In genomic region chr2:219433666-219434467, GRCh38 we compare ENCODE assay signal across 8 cellular contexts. TPM values are rescaled to one million over a fixed set of nuclear protein-coding genes. Genes with fewer than 3 reads are reported as not detected.
DNase-seq lines count a peak whose midpoint lies in the region; TF ChIP-seq lines count a peak whose summit lies in the region.

No MANE protein-coding gene starts in this region.

- H2AFZ ChIP-seq in SU-DHL-6 (ENCODE audit: low read depth, low read length, severe bottlenecking) = no peak overlapping the region

- H3K4me2 ChIP-seq in SU-DHL-6 (ENCODE audit: low read depth, low read length, poor library complexity, severe bottlenecking) = no peak overlapping the region

- H3K9ac ChIP-seq in SU-DHL-6 (ENCODE audit: low read length) = no peak overlapping the region

- no peaks in the 10 kb centered on the region for H3F3A ChIP-seq in SU-DHL-6 (ENCODE audit: insufficient read depth)

- CTCF ChIA-PET in RWPE1 (lab: Yijun Ruan, JAX) = interaction anchor here (0.6 to 1.1 kb wide), 3 partner anchors 84 to 371 kb away, joined by 3 to 4 read pairs (median 3); no protein-coding TSS in a partner anchor

- no peaks in the 10 kb centered on the region for H3K79me2 ChIP-seq in SU-DHL-6 (ENCODE audit: insufficient read depth, low read length)

- DNase-seq in AG09309 (ENCODE audit: low read depth) (no peak), H7 (peak; percentile 93), glomerular visceral epithelial cell (ENCODE audit: extremely low spot score) (peak; percentile 41), cerebellum (ENCODE audit: low spot score) (no peak), RWPE1 (ENCODE audit: low spot score) (no peak)
- peak; percentile 30 to 56 for DNase-seq in stimulated activated CD4-positive, alpha-beta T cell treated with anti-CD3 and anti-CD28 coated beads, Interleukin-2, amount 100 ng/mL, for 24 hours
- DNase-seq in effector CD4-positive, alpha-beta T cell = no peak

- no peak overlapping the region for H3K27ac ChIP-seq in SU-DHL-6 (ENCODE audit: low read depth, low read length)
- H3K27ac ChIP-seq in RWPE1 = no peak overlapping the region

- H3K9me3 ChIP-seq in SU-DHL-6 (ENCODE audit: insufficient read depth, low read length) = no peaks in the 10 kb centered on the region

- POLR2A ChIA-PET in RWPE1 (lab: Yijun Ruan, JAX; ENCODE audit: low non-redundant PET) = interaction anchor here (0.6 kb wide), 1 partner anchor 74 kb away, joined by 3 read pairs; no protein-coding TSS in a partner anchor

- H3K4me3 ChIP-seq in AG09309 (ENCODE audit: control insufficient read depth, low read depth, low read length) (no peak overlapping the region), H7 (ENCODE audit: insufficient read depth, low read depth, low read length) (peak overlapping the region; percentile 36), SU-DHL-6 (ENCODE audit: insufficient read depth, low read length, poor library complexity, severe bottlenecking) (no peak overlapping the region)

- H3K9me2 ChIP-seq in SU-DHL-6 (replicated peaks; ENCODE audit: insufficient read depth, low read length) = no peaks in the 10 kb centered on the region

- no peaks in the 10 kb centered on the region for H4K20me1 ChIP-seq in SU-DHL-6 (ENCODE audit: low read depth, low read length)

- H3K36me3 ChIP-seq in H7 (replicated peaks; ENCODE audit: control insufficient read depth, insufficient read depth, low read length) (no peaks in the 10 kb centered on the region), SU-DHL-6 (ENCODE audit: low read length) (no peaks in the 10 kb centered on the region)

- peaks cover 13% of the 10 kb centered on the region for H3K27me3 ChIP-seq in H7 (ENCODE audit: control insufficient read depth, insufficient read depth, low read length)
- no peaks in the 10 kb centered on the region for H3K27me3 ChIP-seq in SU-DHL-6 (ENCODE audit: low read length)

- TF ChIP-seq CTCF in AG09309 (IDR thresholded peaks at IDR 0.05; ENCODE audit: control insufficient read depth, insufficient read depth, low read depth, low read length, missing control alignments) = peak; percentile 48
- TF ChIP-seq CTCF in SU-DHL-6 (IDR thresholded peaks at IDR 0.05; ENCODE audit: insufficient read depth, low read length, poor library complexity, severe bottlenecking) = peak; percentile 48
- TF ChIP-seq CTCF in RWPE1 (conservative IDR thresholded peaks at IDR 0.05; ENCODE audit: low read depth) = no peak

RNA-seq across cellular contexts. Expression of gene SPEG, which starts 0.8 kb away (rescaled TPM):
- total RNA-seq in H7 (2014; rRNA removed; shearing (Covaris generic)) = 25.3 and 27.4 TPM in 2 replicates
- total RNA-seq in cerebellum = 11.3 TPM

RNA-seq across cellular contexts. Expression of gene DES, which starts 15.7 kb away (rescaled TPM):
- 14.7 and 18.8 TPM in 2 replicates for total RNA-seq in H7 (2014; rRNA removed; shearing (Covaris generic))
- total RNA-seq in cerebellum = 2.0 TPM

RNA-seq across cellular contexts. Expression of gene DNPEP, which starts 46.2 kb away (rescaled TPM):
- 44.8 and 55.5 TPM in 2 replicates for total RNA-seq in H7 (2014; rRNA removed; shearing (Covaris generic))
- total RNA-seq in cerebellum = 15.0 TPM

Comparison
In these comparisons a context has a peak if more than half of its experiments do, and no peak if none do; other contexts are left out.
1. DNase-seq: peak in H7 (single experiment), glomerular visceral epithelial cell (single experiment) and stimulated activated CD4-positive, alpha-beta T cell treated with anti-CD3 and anti-CD28 coated beads, Interleukin-2, amount 100 ng/mL, for 24 hours (2 of 2); none in AG09309 (single experiment), effector CD4-positive, alpha-beta T cell (single experiment), cerebellum (single experiment) and RWPE1 (single experiment).